14 cellular contexts compared by ENCODE assay signal in genomic region chr9:114409103-114409780, GRCh38. TPM values are rescaled to one million over a fixed set of nuclear protein-coding genes. Genes with fewer than 3 reads are reported as not detected.
DNase-seq lines count a peak whose midpoint lies in the region; ATAC-seq, FAIRE-seq and TF ChIP-seq lines count a peak whose summit lies in the region.
"Had no signal": no experiment of that assay in that cellular context is flagged by ENCODE, and none has a peak within 500 bp of the region (broad histone marks: within the 10 kb centered on the region; RNA-seq: fewer than 3 reads in every experiment).

No MANE protein-coding gene starts in this region.

- peak; percentile 63 for FAIRE-seq in keratinocyte (lab: Jason Lieb, UNC)
- FAIRE-seq: kidney had no signal

- no peak for TF ChIP-seq CTCF in keratinocyte (optimal IDR thresholded peaks at IDR 0.05 in 1 of 3, IDR thresholded peaks at IDR 0.05 in 1 of 3, conservative IDR thresholded peaks at IDR 0.05 in 1 of 3; ENCODE audit: extremely low read depth in 1 of 3, insufficient read depth in 2 of 3, low read length in 3 of 3)

- dilution Hi-C loops in keratinocyte (cut with MboI; ENCODE audit: extremely low pct_ligation_motif_present, low sequenced_read_pairs), result no loop called here

- H3K27me3 ChIP-seq in keratinocyte (ENCODE audit: control insufficient read depth, extremely low read depth, insufficient read depth, low read length), result no peaks in the 10 kb centered on the region
- H3K27me3 ChIP-seq in effector memory CD4-positive, alpha-beta T cell (replicated peaks; ENCODE audit: control insufficient read depth, insufficient read depth, low read length, poor library complexity, severe bottlenecking), result no peaks in the 10 kb centered on the region

- ATAC-seq in HG03521 (IDR thresholded peaks at IDR 0.05; ENCODE audit: unreplicated experiment), result no peak

- no peak overlapping the region for H3K4me3 ChIP-seq in keratinocyte (ENCODE audit: control insufficient read depth in 2 of 3, extremely low read depth in 1 of 3, insufficient read depth in 2 of 3, low read depth in 1 of 3, low read length in 3 of 3)
- no peak overlapping the region for H3K4me3 ChIP-seq in effector memory CD4-positive, alpha-beta T cell (ENCODE audit: insufficient read depth, low read depth, low read length, poor library complexity, severe bottlenecking)
- H3K4me3 ChIP-seq: thoracic aorta had no signal

- H3K9me3 ChIP-seq in keratinocyte (ENCODE audit: control insufficient read depth, low read depth, low read length), result no peaks in the 10 kb centered on the region
- H3K9me3 ChIP-seq in effector memory CD4-positive, alpha-beta T cell (ENCODE audit: control insufficient read depth, low read length), result no peaks in the 10 kb centered on the region
- H3K9me3 ChIP-seq: thoracic aorta had no signal

- no peak overlapping the region for H3K9ac ChIP-seq in keratinocyte (ENCODE audit: control insufficient read depth, extremely low read depth, insufficient read depth, low read length)

- no peak overlapping the region for H3K27ac ChIP-seq in keratinocyte (ENCODE audit: control insufficient read depth, insufficient read depth, low read length)
- no peak overlapping the region for H3K27ac ChIP-seq in effector memory CD4-positive, alpha-beta T cell (ENCODE audit: insufficient read depth, low read length, poor library complexity, severe bottlenecking)
- H3K27ac ChIP-seq: thoracic aorta had no signal

- H3K4me1 ChIP-seq in keratinocyte (ENCODE audit: control insufficient read depth, extremely low read depth, insufficient read depth, low read length), result peaks cover 35% of the 10 kb centered on the region
- H3K4me1 ChIP-seq in effector memory CD4-positive, alpha-beta T cell (ENCODE audit: control insufficient read depth, insufficient read depth, low read length, poor library complexity, severe bottlenecking), result peaks cover 7% of the 10 kb centered on the region

- DNase-seq in Daoy (ENCODE audit: low read depth) (peak; percentile 75), HT1080 (ENCODE audit: low read depth) (peak; percentile 74), T1000 (lab: John Stamatoyannopoulos, UW) (peak; percentile 47), keratinocyte (ENCODE audit: low read depth, low spot score) (peak; percentile 41), occipital lobe (lab: John Stamatoyannopoulos, UW) (no peak)
- DNase-seq in effector memory CD4-positive, alpha-beta T cell, result no peak
- DNase-seq: activated CD4-positive, alpha-beta memory T cell treated with anti-CD3 and anti-CD28 coated beads for 36 hours; activated naive CD4-positive, alpha-beta T cell treated with anti-CD3 and anti-CD28 coated beads, Interleukin-2, amount 50 U/mL, for 16 hours; DND-41; kidney; NCI-H526 treated with DMSO at 0.1 percent for 48 hours; T-helper 1 cell had no signal

- no peaks in the 10 kb centered on the region for H3K9me1 ChIP-seq in keratinocyte (ENCODE audit: control insufficient read depth, extremely low read depth, insufficient read depth, low read length)

- H3K36me3 ChIP-seq in keratinocyte (ENCODE audit: control insufficient read depth in 2 of 2, extremely low read depth in 1 of 2, insufficient read depth in 2 of 2, low read length in 2 of 2), result no peaks in the 10 kb centered on the region
- no peaks in the 10 kb centered on the region for H3K36me3 ChIP-seq in effector memory CD4-positive, alpha-beta T cell (ENCODE audit: control insufficient read depth, insufficient read depth, low read length)
- H3K36me3 ChIP-seq: thoracic aorta had no signal

- H4K20me1 ChIP-seq in keratinocyte (ENCODE audit: control insufficient read depth, extremely low read depth, insufficient read depth, low read length), result no peaks in the 10 kb centered on the region

- no peak overlapping the region for H2AFZ ChIP-seq in keratinocyte (ENCODE audit: control insufficient read depth, low read length)

- H3K79me2 ChIP-seq in keratinocyte (ENCODE audit: control insufficient read depth, insufficient read depth, low read length), result no peaks in the 10 kb centered on the region

- no peak overlapping the region for H3K4me2 ChIP-seq in keratinocyte (ENCODE audit: control insufficient read depth, extremely low read depth, insufficient read depth, low read depth, low read length)

RNA-seq across cellular contexts. Expression of gene AKNA, which starts 21.5 kb away (rescaled TPM):
- 1.5 and 2.9 TPM in 2 replicates for total RNA-seq in Daoy (2014; rRNA removed; shearing (Covaris generic))
- 3.8 and 4.2 TPM in 2 replicates for total RNA-seq in HT1080 (2014; rRNA removed; shearing (Covaris generic))
- polyA plus RNA-seq in HT1080 (2015; cell fraction: cytosol; rRNA removed), result 4.9 and 5.9 TPM in 2 replicates
- polyA plus RNA-seq in HT1080 (2015; cell fraction: nucleus; rRNA removed), result 4.9 and 7.4 TPM in 2 replicates
- polyA plus RNA-seq in keratinocyte, result 0.57 to 1.1 TPM (median 0.79 TPM) in 3 replicates
- polyA plus RNA-seq in keratinocyte (2011; ENCODE audit: low read depth), result 0.64 TPM
- polyA plus RNA-seq in keratinocyte (2011; cell fraction: cytosol; rRNA removed), result 0.66 and 0.82 TPM in 2 replicates
- 1.6 and 2.6 TPM in 2 replicates for polyA plus RNA-seq in keratinocyte (2011; cell fraction: nucleus; rRNA removed)
- polyA plus RNA-seq in keratinocyte (2012; ENCODE audit: low replicate concordance), result 1.8 and 2.0 TPM in 2 replicates
- polyA minus RNA-seq in keratinocyte, result 0.99 to 2.8 TPM (median 1.6 TPM) in 3 replicates
- polyA minus RNA-seq in keratinocyte (2011; cell fraction: cytosol; rRNA and poly(A)+ RNA removed), result 0.77 TPM
- 2.6 and 2.8 TPM in 2 replicates for polyA minus RNA-seq in keratinocyte (2011; cell fraction: nucleus; rRNA and poly(A)+ RNA removed)
- 3.3 TPM for total RNA-seq in occipital lobe

Comparison
In these comparisons a context has a peak if more than half of its experiments do, and no peak if none do; other contexts are left out.
1. DNase-seq: peak in Daoy (single experiment), HT1080 (single experiment), T1000 (single experiment) and keratinocyte (single experiment); none in occipital lobe (single experiment) and effector memory CD4-positive, alpha-beta T cell (0 of 3).